ENCODE assay signal across 9 cellular contexts in the genomic region with DNA sequence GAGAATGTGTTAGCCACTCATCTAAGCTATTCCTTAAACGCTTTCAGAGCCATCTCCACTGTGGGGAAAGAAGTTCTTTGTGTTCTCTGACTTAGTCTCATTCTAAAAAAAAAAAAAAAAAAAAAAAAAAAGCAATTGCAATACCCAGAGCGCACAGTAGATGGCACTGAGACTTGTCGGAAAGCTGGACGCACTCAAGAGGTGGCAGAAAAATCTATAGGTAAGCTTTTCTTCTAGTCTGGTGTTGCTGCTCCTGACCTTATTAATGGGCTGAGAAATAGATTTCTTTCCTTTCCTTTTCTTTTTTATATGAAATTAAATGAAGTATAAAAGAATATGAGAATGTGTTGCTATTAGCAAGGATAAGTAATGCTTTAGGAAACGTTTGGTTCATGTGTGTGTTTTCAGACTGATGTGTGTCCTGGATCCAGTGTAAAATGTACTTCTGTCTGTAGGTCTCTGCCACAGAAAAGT. TPM values are rescaled to one million over a fixed set of nuclear protein-coding genes. Genes with fewer than 3 reads are reported as not detected.
DNase-seq lines count a peak whose midpoint lies in the region; ATAC-seq, FAIRE-seq and TF ChIP-seq lines count a peak whose summit lies in the region.
"Had no signal": no experiment of that assay in that cellular context is flagged by ENCODE, and none has a peak within 500 bp of the region (broad histone marks: within the 10 kb centered on the region; RNA-seq: fewer than 3 reads in every experiment).

No MANE protein-coding gene starts in this region.

- H3K36me3 ChIP-seq in K562 (ENCODE audit: control insufficient read depth, insufficient read depth, low read length) = no peaks in the 10 kb centered on the region
- H3K36me3 ChIP-seq in kidney epithelial cell (ENCODE audit: control insufficient read depth, insufficient read depth, low read length) = no peaks in the 10 kb centered on the region
- no peaks in the 10 kb centered on the region for H3K36me3 ChIP-seq in thyroid gland

- H3K4me3 Mint-ChIP-seq in CD4-positive, alpha-beta T cell = no peak overlapping the region

- peak in 1 of 10 experiments; percentile 19 for DNase-seq in CD4-positive, alpha-beta T cell
- DNase-seq in GM13977 (ENCODE audit: low spot score) (peak; percentile 73), NCI-H345 (lab: John Stamatoyannopoulos, UW) (peak; percentile 43), K562 (ENCODE audit: extremely low read depth in 1 of 4, low spot score in 3 of 4) (peak; percentile 10 to 37 (median 18)), kidney epithelial cell (ENCODE audit: low read depth) (no peak), thyroid gland (peak in 1 of 2 donors; percentile 26), cerebellar nuclear complex (lab: John Stamatoyannopoulos, UW) (no peak)

- H3K9me1 ChIP-seq in K562 (ENCODE audit: control insufficient read depth, insufficient read depth, low read length) = no peaks in the 10 kb centered on the region

- CTCF ChIA-PET in CD4-positive, alpha-beta T cell (lab: Charles Lee) = interaction anchor here (0.5 to 2.3 kb wide), 37 partner anchors 8 to 1910 kb away, joined by 3 to 17 read pairs (median 4); partner anchors contain the start of gene PSPC1
- CTCF ChIA-PET in K562 (lab: Yijun Ruan, JAX; ENCODE audit: low intra/inter-chr PET ratio) = interaction anchor here (0.6 to 0.8 kb wide), 2 partner anchors 17 to 137 kb away, joined by 3 to 4 read pairs; no protein-coding TSS in a partner anchor

- H3K27ac Mint-ChIP-seq in CD4-positive, alpha-beta T cell = no peak overlapping the region

- TF ChIP-seq CTCF in CD4-positive, alpha-beta T cell (IDR thresholded peaks at IDR 0.05) = peak; percentile 87
- peak; percentile 66 for TF ChIP-seq CTCF in GM13977 (IDR thresholded peaks at IDR 0.05; ENCODE audit: extremely low read depth, insufficient read depth, missing control alignments)
- TF ChIP-seq CTCF in K562 (IDR thresholded peaks at IDR 0.05 in 2 of 3, conservative IDR thresholded peaks at IDR 0.05 in 1 of 3; ENCODE audit: insufficient read depth in 2 of 3, low read depth in 1 of 3, low read length in 3 of 3) = peak; percentile 43 to 56 (median 51)
- TF ChIP-seq CTCF in kidney epithelial cell (IDR thresholded peaks at IDR 0.05; ENCODE audit: insufficient read depth, low read length, poor library complexity, severe bottlenecking) = peak; percentile 86
- TF ChIP-seq CTCF in thyroid gland (IDR thresholded peaks at IDR 0.05) = peak; percentile 51 to 83 (median 62)

- POLR2A ChIA-PET in CD4-positive, alpha-beta T cell (lab: Charles Lee) = interaction anchor here (0.5 to 2.3 kb wide), 9 partner anchors 10 to 1934 kb away, joined by 3 to 18 read pairs (median 3); no protein-coding TSS in a partner anchor
- POLR2A ChIA-PET in K562 (lab: Yijun Ruan, JAX) = interaction anchor here (0.9 kb wide), 1 partner anchor 11 kb away, joined by 3 read pairs; no protein-coding TSS in a partner anchor

- H3K27me3 ChIP-seq in CD4-positive, alpha-beta T cell (ENCODE audit: control insufficient read depth, insufficient read depth, low read length) = peaks cover 51% of the 10 kb centered on the region
- H3K27me3 ChIP-seq in K562 (ENCODE audit: control insufficient read depth in 2 of 2, insufficient read depth in 2 of 2, low read length in 2 of 2) = peaks cover 3 to 9% of the 10 kb centered on the region in 2 experiments; a peak in 3 of 5 replicates
- H3K27me3 ChIP-seq in kidney epithelial cell (ENCODE audit: control insufficient read depth, insufficient read depth, low read length) = peaks cover 16% of the 10 kb centered on the region
- no peaks in the 10 kb centered on the region for H3K27me3 ChIP-seq in thyroid gland

- TF ChIP-seq EP300 in K562 (IDR thresholded peaks at IDR 0.05; ENCODE audit: low read length) = no peak

- H3K27ac ChIP-seq in CD4-positive, alpha-beta T cell (ENCODE audit: low read depth, low read length) = no peak overlapping the region
- H3K27ac ChIP-seq in K562 (ENCODE audit: extremely low read depth, low read depth, low read length) (no peak overlapping the region), thyroid gland (no peak overlapping the region)

- intact Hi-C loops in CD4-positive, alpha-beta T cell (cut with DNase I, micrococcal nuclease) = loop anchor here (1.0 to 10.0 kb wide), 4 partner anchors 215 to 627 kb away; partner anchors contain the start of gene IL17D (in 1 of the 2)
- intact Hi-C loops in K562 (cut with micrococcal nuclease) = loop anchor here (5.0 kb wide), 2 partner anchors 290 to 730 kb away; no protein-coding TSS in a partner anchor
- intact Hi-C loops in thyroid gland (cut with DNase I) = no loop called here

- in situ Hi-C loops in GM13977 (cut with MboI; ENCODE audit: low pct_unique_long_range_greater_than_20kb, low sequenced_read_pairs, unreplicated experiment) (loop anchor here (25.0 kb wide), 2 partner anchors 640 to 715 kb away; partner anchors contain the start of gene XPO4), K562 (cut with MboI) (no loop called here)

- no peaks in the 10 kb centered on the region for H3K79me2 ChIP-seq in K562 (ENCODE audit: control insufficient read depth, insufficient read depth, low read length)

- peaks cover 2% of the 10 kb centered on the region for H3K9me3 Mint-ChIP-seq in CD4-positive, alpha-beta T cell

- H3K4me1 Mint-ChIP-seq in CD4-positive, alpha-beta T cell (ENCODE audit: low read depth) = peaks cover 25% of the 10 kb centered on the region

- H2AFZ ChIP-seq in K562 (ENCODE audit: low read depth, low read length) = no peak overlapping the region

- TF ChIP-seq RAD21 in K562 (CRISPR knock-in tag; conservative IDR thresholded peaks at IDR 0.05 in 1 of 2, IDR thresholded peaks at IDR 0.05 in 1 of 2) = no peak

- no TSS peak for BruUV-seq in K562 (replicated peaks; lab: Mats Ljungman, UMichigan)

- H3K27me3 Mint-ChIP-seq in CD4-positive, alpha-beta T cell = peaks cover 43% of the 10 kb centered on the region

- no peak for TF ChIP-seq POLR2A in K562 (conservative IDR thresholded peaks at IDR 0.05)
- no peak for TF ChIP-seq POLR2A in thyroid gland (IDR thresholded peaks at IDR 0.05)

- H3K4me2 ChIP-seq in K562 (ENCODE audit: insufficient read depth, low read length) = no peak overlapping the region

- peaks cover 5% of the 10 kb centered on the region for H3K9me3 ChIP-seq in CD4-positive, alpha-beta T cell (ENCODE audit: control insufficient read depth, low read length)
- H3K9me3 ChIP-seq in K562 (replicated peaks; ENCODE audit: control insufficient read depth, insufficient read depth, low read depth, low read length) (no peaks in the 10 kb centered on the region), thyroid gland (no peaks in the 10 kb centered on the region)

- FAIRE-seq in K562 (lab: Jason Lieb, UNC) = peak; percentile 57

- H3K9ac ChIP-seq in K562 (ENCODE audit: insufficient read depth in 1 of 2, low read depth in 2 of 2, low read length in 2 of 2) = no peak overlapping the region

- ATAC-seq in CD4-positive, alpha-beta T cell (ENCODE audit: poor library complexity) = peak; percentile 69
- ATAC-seq in K562 (peak; percentile 46; the same call in 2 of the 3 replicates), HG03196 (IDR thresholded peaks at IDR 0.05; ENCODE audit: unreplicated experiment) (no peak)

- no peaks in the 10 kb centered on the region for H3K36me3 Mint-ChIP-seq in CD4-positive, alpha-beta T cell (ENCODE audit: low read depth)

- no peaks in the 10 kb centered on the region for H4K20me1 ChIP-seq in K562 (replicated peaks; ENCODE audit: control insufficient read depth, insufficient read depth, low read length)

- H3K4me1 ChIP-seq in K562 (replicated peaks in 1 of 2; ENCODE audit: control insufficient read depth in 2 of 2, insufficient read depth in 2 of 2, low read length in 2 of 2) = peaks cover 0 to 4% of the 10 kb centered on the region in 2 experiments; a peak in 1 of 5 replicates
- H3K4me1 ChIP-seq in thyroid gland = peaks cover 5 to 15% of the 10 kb centered on the region in 2 donors

- no peak overlapping the region for H3K4me3 ChIP-seq in K562
- no peak overlapping the region for H3K4me3 ChIP-seq in kidney epithelial cell (ENCODE audit: low read depth, low read length)
- no peak overlapping the region for H3K4me3 ChIP-seq in thyroid gland (replicated peaks in 1 of 3)
- H3K4me3 ChIP-seq: skin epidermis had no signal

- WGBS in K562 (ENCODE audit: insufficient coverage, low coverage, missing lambda C conversion rate) = 3% methylated on average over 5 of the region's 5 CpGs
- 7 to 8% methylated on average over 5 of the region's 5 CpGs for WGBS in thyroid gland, 2 donors

RNA-seq across cellular contexts. Expression of gene GJB2, which starts 4.7 kb away (rescaled TPM):
- under 1 TPM; 0.19 to 0.25 TPM for total RNA-seq in CD4-positive, alpha-beta T cell
- not detected in 2 replicates for total RNA-seq in K562 (2011; cell fraction: chromatin; rRNA removed; ENCODE audit: low replicate concordance)
- total RNA-seq in K562 (2011; cell fraction: nucleolus; rRNA removed) = not detected in 2 replicates
- not detected in 2 replicates for total RNA-seq in K562 (2011; cell fraction: nucleoplasm; rRNA removed)
- total RNA-seq in K562 (2014; rRNA removed) (not detected in 2 replicates), K562 (2014; rRNA removed; fragmentation: Illumina TruSeq; extraction: Trizol) (not detected in 2 replicates), K562 (2015; rRNA removed; fragmentation: Illumina TruSeq; extraction: Trizol) (not detected in 2 replicates), K562 (2021) (0.07 TPM in 1 of 2 replicates, not detected in the other), kidney epithelial cell (8.6 and 8.8 TPM in 2 replicates), thyroid gland (1 to 10 TPM in 2 of 4 donors, under 1 TPM in 2; 0.46 to 3.1 (median 1.4) TPM)
- polyA plus RNA-seq in K562 (2011; rRNA removed) (not detected in 2 replicates), K562 (2014; fragmentation: Illumina TruSeq; extraction: Trizol) (not detected in 2 replicates), K562 (2014; fragmentation: Nextera tagmentation; extraction: Ambion mirVana) (not detected), K562 (2014; rRNA removed) (not detected in 2 replicates)
- polyA plus RNA-seq in K562 (2011; cell fraction: cytosol; rRNA removed) = not detected in 2 replicates
- polyA plus RNA-seq in K562 (2011; cell fraction: nucleus; rRNA removed) = not detected in 2 replicates
- polyA plus RNA-seq in K562 (2012) = not detected in 2 replicates
- not detected in 2 replicates for polyA minus RNA-seq in K562 (2011; rRNA and poly(A)+ RNA removed)
- not detected in 2 replicates for polyA minus RNA-seq in K562 (2011; cell fraction: cytosol; rRNA and poly(A)+ RNA removed)
- not detected in 2 replicates for polyA minus RNA-seq in K562 (2011; cell fraction: nucleus; rRNA and poly(A)+ RNA removed)

RNA-seq across cellular contexts. Expression of gene GJB6, which starts 34.7 kb away (rescaled TPM):
- total RNA-seq in CD4-positive, alpha-beta T cell = 10 to 100 TPM; 19.8 to 26.0 TPM
- not detected in 2 replicates for total RNA-seq in K562 (2011; cell fraction: chromatin; rRNA removed; ENCODE audit: low replicate concordance)
- total RNA-seq in K562 (2011; cell fraction: nucleolus; rRNA removed) = not detected in 2 replicates
- not detected in 2 replicates for total RNA-seq in K562 (2011; cell fraction: nucleoplasm; rRNA removed)
- total RNA-seq in K562 (2014; rRNA removed) = not detected in 2 replicates
- total RNA-seq in K562 (2014; rRNA removed; fragmentation: Illumina TruSeq; extraction: Trizol) = not detected in 2 replicates
- not detected in 2 replicates for total RNA-seq in K562 (2015; rRNA removed; fragmentation: Illumina TruSeq; extraction: Trizol)
- not detected in 2 replicates for total RNA-seq in K562 (2021)
- polyA plus RNA-seq in K562 (2011; rRNA removed) = not detected in 2 replicates
- not detected in 2 replicates for polyA plus RNA-seq in K562 (2011; cell fraction: cytosol; rRNA removed)
- polyA plus RNA-seq in K562 (2011; cell fraction: nucleus; rRNA removed) = not detected in 2 replicates
- polyA plus RNA-seq in K562 (2012) = not detected in 2 replicates
- not detected in 2 replicates for polyA plus RNA-seq in K562 (2014; fragmentation: Illumina TruSeq; extraction: Trizol)
- not detected for polyA plus RNA-seq in K562 (2014; fragmentation: Nextera tagmentation; extraction: Ambion mirVana)
- not detected in 2 replicates for polyA plus RNA-seq in K562 (2014; rRNA removed)
- polyA minus RNA-seq in K562 (2011; rRNA and poly(A)+ RNA removed) = not detected in 2 replicates
- not detected in 2 replicates for polyA minus RNA-seq in K562 (2011; cell fraction: cytosol; rRNA and poly(A)+ RNA removed)
- polyA minus RNA-seq in K562 (2011; cell fraction: nucleus; rRNA and poly(A)+ RNA removed) = not detected in 2 replicates
- 1.9 and 2.2 TPM in 2 replicates for total RNA-seq in kidney epithelial cell
- total RNA-seq in thyroid gland = 1 to 10 TPM in 3 of 4 donors, under 1 TPM in 1; 0.54 to 4.3 (median 1.7) TPM

RNA-seq across cellular contexts. Expression of gene GJA3, which starts 36.5 kb away (rescaled TPM):
- total RNA-seq in CD4-positive, alpha-beta T cell = not detected
- 0.07 TPM in 1 of 2 replicates, not detected in the other for total RNA-seq in K562 (2011; cell fraction: chromatin; rRNA removed; ENCODE audit: low replicate concordance)
- 0.13 and 0.17 TPM in 2 replicates for total RNA-seq in K562 (2011; cell fraction: nucleolus; rRNA removed)
- 0.15 and 0.31 TPM in 2 replicates for total RNA-seq in K562 (2011; cell fraction: nucleoplasm; rRNA removed)
- total RNA-seq in K562 (2014; rRNA removed) = not detected in 2 replicates
- 0.04 TPM in 1 of 2 replicates, not detected in the other for total RNA-seq in K562 (2014; rRNA removed; fragmentation: Illumina TruSeq; extraction: Trizol)
- 0.04 TPM in 1 of 2 replicates, not detected in the other for total RNA-seq in K562 (2015; rRNA removed; fragmentation: Illumina TruSeq; extraction: Trizol)
- 0.02 and 0.04 TPM in 2 replicates for total RNA-seq in K562 (2021)
- polyA plus RNA-seq in K562 (2011; rRNA removed) = 0.03 and 0.13 TPM in 2 replicates
- polyA plus RNA-seq in K562 (2011; cell fraction: cytosol; rRNA removed) = 0.01 and 0.18 TPM in 2 replicates
- 0.07 TPM in 1 of 2 replicates, not detected in the other for polyA plus RNA-seq in K562 (2011; cell fraction: nucleus; rRNA removed)
- polyA plus RNA-seq in K562 (2012) = 0.12 TPM in 1 of 2 replicates, not detected in the other
- polyA plus RNA-seq in K562 (2014; fragmentation: Illumina TruSeq; extraction: Trizol) = 0.03 TPM in 2 replicates
- not detected for polyA plus RNA-seq in K562 (2014; fragmentation: Nextera tagmentation; extraction: Ambion mirVana)
- polyA plus RNA-seq in K562 (2014; rRNA removed) = not detected in 2 replicates
- 0.03 and 0.28 TPM in 2 replicates for polyA minus RNA-seq in K562 (2011; rRNA and poly(A)+ RNA removed)
- polyA minus RNA-seq in K562 (2011; cell fraction: cytosol; rRNA and poly(A)+ RNA removed) = 0.38 TPM in 1 of 2 replicates, not detected in the other
- 0.13 TPM in 1 of 2 replicates, not detected in the other for polyA minus RNA-seq in K562 (2011; cell fraction: nucleus; rRNA and poly(A)+ RNA removed)
- 0.96 and 1.0 TPM in 2 replicates for total RNA-seq in kidney epithelial cell
- total RNA-seq in thyroid gland = under 1 TPM; 0.11 to 0.54 (median 0.41) TPM

Comparison
In these comparisons a context has a peak if more than half of its experiments do, and no peak if none do; other contexts are left out.
1. DNase-seq: peak in GM13977 (single experiment), NCI-H345 (single experiment) and K562 (4 of 4); none in kidney epithelial cell (single experiment) and cerebellar nuclear complex (0 of 2).
2. Peak in every context shown above with its lines, with median percentiles within 50 percentile points of each other: CTCF ChIP-seq.